In the genomic region with DNA sequence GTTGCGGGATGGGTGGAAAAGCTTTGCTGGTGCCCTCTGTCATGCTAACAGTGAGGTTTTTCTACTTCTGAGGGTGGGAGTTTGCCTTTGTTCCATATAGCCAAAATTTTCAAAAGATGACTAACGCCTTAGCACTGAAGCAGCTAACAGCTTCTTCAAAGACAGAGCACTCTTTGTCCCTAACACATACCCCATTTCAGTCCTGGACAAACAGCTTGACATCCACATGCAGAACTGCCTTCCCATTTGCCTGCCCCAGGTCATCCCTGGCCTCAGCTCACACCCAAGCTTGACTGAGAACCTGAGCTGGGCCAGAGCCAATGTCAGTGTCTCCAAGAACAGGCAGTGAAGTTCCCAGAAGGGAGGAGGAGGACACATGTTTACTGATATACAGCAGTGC, we compare ENCODE assay signal across 17 cellular contexts. TPM values are rescaled to one million over a fixed set of nuclear protein-coding genes. Genes with fewer than 3 reads are reported as not detected.
DNase-seq lines count a peak whose midpoint lies in the region; ATAC-seq and TF ChIP-seq lines count a peak whose summit lies in the region.
"Had no signal": no experiment of that assay in that cellular context is flagged by ENCODE, and none has a peak within 500 bp of the region (broad histone marks: within the 10 kb centered on the region; RNA-seq: fewer than 3 reads in every experiment).

No MANE protein-coding gene starts in this region.

- H3K4me1 ChIP-seq in gastrocnemius medialis (peaks cover 10% of the 10 kb centered on the region in 2 donors), hepatocyte (ENCODE audit: insufficient read depth) (peaks cover under 1% of the 10 kb centered on the region)
- H3K4me1 ChIP-seq: A549 had no signal

- intact Hi-C loops in gastrocnemius medialis (cut with DNase I; ENCODE audit: low total_unique reads): no loop called here

- H3K36me3 ChIP-seq in gastrocnemius medialis (no peaks in the 10 kb centered on the region), hepatocyte (replicated peaks; ENCODE audit: insufficient read depth, low read depth) (no peaks in the 10 kb centered on the region)

- no peak overlapping the region for H3K4me3 ChIP-seq in gastrocnemius medialis
- H3K4me3 ChIP-seq in hepatocyte: no peak overlapping the region
- H3K4me3 ChIP-seq: A549 had no signal

- H3K9me3 ChIP-seq in gastrocnemius medialis: no peaks in the 10 kb centered on the region
- H3K9me3 ChIP-seq in hepatocyte (ENCODE audit: low read depth): no peaks in the 10 kb centered on the region

- H3K9me2 ChIP-seq in hepatocyte (replicated peaks; ENCODE audit: insufficient read depth): no peaks in the 10 kb centered on the region

- 71% methylated on average over 2 of the region's 2 CpGs for WGBS in hepatocyte (ENCODE audit: low lambda C conversion rate, missing lambda C conversion rate)

- no peak overlapping the region for H3K4me2 ChIP-seq in hepatocyte
- H3K4me2 ChIP-seq: A549 had no signal

- DNase-seq in Ammon's horn (ENCODE audit: low spot score) (peak; percentile 11), SK-MEL-5 (ENCODE audit: low read depth, low spot score) (peak; percentile 68), gastrocnemius medialis (peak; percentile 35 to 78), MV-4-11 (lab: John Stamatoyannopoulos, UW) (no peak), hepatocyte (ENCODE audit: low spot score) (no peak)
- DNase-seq in activated naive CD4-positive, alpha-beta T cell treated with Interleukin-2 at 50 U/mL for 16 hours: no peak
- DNase-seq: Calu3, DMS79, HCEC 1CT, IMR-90, NCI-H1436 treated with DMSO at 0.1 percent for 48 hours, NCI-H2081 treated with DMSO at 0.1 percent for 48 hours, NCI-H2227 treated with DMSO at 0.1 percent for 48 hours, NCI-H526 had no signal

- H3K79me2 ChIP-seq in hepatocyte: no peaks in the 10 kb centered on the region

- TF ChIP-seq CTCF in gastrocnemius medialis (IDR thresholded peaks at IDR 0.05 in 4 of 5, conservative IDR thresholded peaks at IDR 0.05 in 1 of 5): no peak
- no peak for TF ChIP-seq CTCF in hepatocyte (IDR thresholded peaks at IDR 0.05; ENCODE audit: poor library complexity)

- ATAC-seq in gastrocnemius medialis: peak; percentile 59 to 93
- no peak for ATAC-seq in HG02798 (IDR thresholded peaks at IDR 0.05; ENCODE audit: poor library complexity, unreplicated experiment)
- ATAC-seq: A549 had no signal

- H3K27me3 ChIP-seq in layer of hippocampus (ENCODE audit: control insufficient read depth, insufficient read depth, low read length) (no peaks in the 10 kb centered on the region), gastrocnemius medialis (no peaks in the 10 kb centered on the region), hepatocyte (no peaks in the 10 kb centered on the region)

- H3K27ac ChIP-seq in layer of hippocampus (ENCODE audit: low read depth, low read length) (peak overlapping the region; percentile 30), gastrocnemius medialis (peak overlapping the region in 3 of 4 donors; percentile 34 to 76 (median 59)), hepatocyte (no peak overlapping the region)
- H3K27ac ChIP-seq: A549 had no signal

- no peaks in the 10 kb centered on the region for H4K20me1 ChIP-seq in hepatocyte (ENCODE audit: insufficient read depth, poor library complexity, severe bottlenecking)

- in situ Hi-C loops in SK-MEL-5 (cut with HindIII; ENCODE audit: low pct_unique_long_range_greater_than_20kb, low sequenced_read_pairs): no loop called here
- in situ Hi-C loops in gastrocnemius medialis (cut with MboI; ENCODE audit: low sequenced_read_pairs in 4 of 4): no loop called here

- no peak for TF ChIP-seq POLR2A in gastrocnemius medialis (IDR thresholded peaks at IDR 0.05)

- H2AFZ ChIP-seq in hepatocyte: no peak overlapping the region

RNA-seq across cellular contexts. Expression of gene HSPB8, which starts 30.7 kb away (rescaled TPM):
- 28.9 and 32.6 TPM in 2 replicates for total RNA-seq in SK-MEL-5 (2014; rRNA removed; shearing (Covaris generic))
- polyA plus RNA-seq in SK-MEL-5 (2015; cell fraction: cytosol; rRNA removed): 44.8 and 53.7 TPM in 2 replicates
- polyA plus RNA-seq in SK-MEL-5 (2015; cell fraction: nucleus; rRNA removed): 7.4 and 8.5 TPM in 2 replicates
- total RNA-seq in gastrocnemius medialis: 100 to 1,000 TPM; 552 to 742 (median 604) TPM
- total RNA-seq in hepatocyte: 28.5 and 29.7 TPM in 2 replicates
- polyA plus RNA-seq in hepatocyte: 39.7 and 45.4 TPM in 2 replicates

Comparison
In these comparisons a context has a peak if more than half of its experiments do, and no peak if none do; other contexts are left out.
1. DNase-seq: peak in Ammon's horn (single experiment), SK-MEL-5 (single experiment) and gastrocnemius medialis (2 of 2); none in MV-4-11 (single experiment), activated naive CD4-positive, alpha-beta T cell treated with Interleukin-2 at 50 U/mL for 16 hours (single experiment) and hepatocyte (single experiment).
2. RNA of gene HSPB8, which starts 30.7 kb away (total RNA-seq): 552 to 742 TPM in gastrocnemius medialis; 28.9 to 32.6 TPM in SK-MEL-5 and 28.5 to 29.7 TPM in hepatocyte; every median in the first group is over 10 times any median in the second.